17 cellular contexts compared by ENCODE assay signal in genomic region chr2:52084760-52085159, GRCh38.
"Had no signal": no experiment of that assay in that cellular context is flagged by ENCODE, and none has a peak within 500 bp of the region (broad histone marks: within the 10 kb centered on the region; RNA-seq: fewer than 3 reads in every experiment).

No MANE protein-coding gene starts in this region.

- H3K27me3 ChIP-seq: colonic mucosa, gastroesophageal sphincter, heart left ventricle, left lung, vagina had no signal

- H3K27ac ChIP-seq: colonic mucosa, gastroesophageal sphincter, heart left ventricle, left lung, vagina had no signal

- H3K9me3 Mint-ChIP-seq: activated T-helper 17 cell treated with anti-CD3 and anti-CD28 coated beads, Interleukin-2, amount 50 U/mL, for 72 hours; brain; neural crest cell; stimulated activated naive CD8-positive, alpha-beta T cell treated with anti-CD3 and anti-CD28 coated beads, Interleukin-15, amount 100 ng/mL, for 72 hours had no signal

- ATAC-seq: activated T-helper 17 cell treated with anti-CD3 and anti-CD28 coated beads, Interleukin-2, amount 50 U/mL, for 72 hours; gastroesophageal sphincter; heart left ventricle; left lung; stimulated activated naive CD8-positive, alpha-beta T cell treated with anti-CD3 and anti-CD28 coated beads, Interleukin-15, amount 100 ng/mL, for 72 hours had no signal

- FAIRE-seq: TTC549 had no signal

- H3K36me3 ChIP-seq: colonic mucosa, gastroesophageal sphincter, heart left ventricle, left lung, vagina had no signal

- H3K4me3 Mint-ChIP-seq: activated naive CD8-positive, alpha-beta T cell treated with anti-CD3 and anti-CD28 coated beads, Interleukin-2, amount 10 ng/mL, durations not matched to agents 7 days and 5 days; activated T-helper 17 cell treated with anti-CD3 and anti-CD28 coated beads, Interleukin-2, amount 50 U/mL, for 72 hours; brain; neural crest cell; stimulated activated naive CD8-positive, alpha-beta T cell treated with anti-CD3 and anti-CD28 coated beads, Interleukin-15, amount 100 ng/mL, for 72 hours had no signal

- H3K4me1 ChIP-seq: colonic mucosa, gastroesophageal sphincter, heart left ventricle, left lung, vagina had no signal

- H3K36me3 Mint-ChIP-seq: activated naive CD8-positive, alpha-beta T cell treated with anti-CD3 and anti-CD28 coated beads, Interleukin-2, amount 10 ng/mL, durations not matched to agents 7 days and 5 days; brain had no signal

- DNase-seq: activated CD4-positive, alpha-beta T cell treated with anti-CD3 and anti-CD28 coated beads, Interleukin-2, amount 50 U/mL, for 48 hours; activated naive CD4-positive, alpha-beta T cell; activated naive CD8-positive, alpha-beta T cell treated with anti-CD3 and anti-CD28 coated beads, Interleukin-2, amount 10 ng/mL, durations not matched to agents 7 days and 5 days; caudate nucleus; colonic mucosa; heart left ventricle; left lung; mammary epithelial cell; stimulated activated naive CD8-positive, alpha-beta T cell treated with anti-CD3 and anti-CD28 coated beads, Interleukin-15, amount 100 ng/mL, for 72 hours; trophoblast cell had no signal

- H3K4me3 ChIP-seq: colonic mucosa, gastroesophageal sphincter, heart left ventricle, left lung, vagina had no signal

- H3K27me3 Mint-ChIP-seq: activated naive CD8-positive, alpha-beta T cell treated with anti-CD3 and anti-CD28 coated beads, Interleukin-2, amount 10 ng/mL, durations not matched to agents 7 days and 5 days; activated T-helper 17 cell treated with anti-CD3 and anti-CD28 coated beads, Interleukin-2, amount 50 U/mL, for 72 hours; brain; progenitor cell of endocrine pancreas; stimulated activated naive CD8-positive, alpha-beta T cell treated with anti-CD3 and anti-CD28 coated beads, Interleukin-15, amount 100 ng/mL, for 72 hours had no signal

- H3K27ac Mint-ChIP-seq: activated naive CD8-positive, alpha-beta T cell treated with anti-CD3 and anti-CD28 coated beads, Interleukin-2, amount 10 ng/mL, durations not matched to agents 7 days and 5 days; activated T-helper 17 cell treated with anti-CD3 and anti-CD28 coated beads, Interleukin-2, amount 50 U/mL, for 72 hours; brain; progenitor cell of endocrine pancreas; stimulated activated naive CD8-positive, alpha-beta T cell treated with anti-CD3 and anti-CD28 coated beads, Interleukin-15, amount 100 ng/mL, for 72 hours had no signal

- H3K4me1 Mint-ChIP-seq: activated naive CD8-positive, alpha-beta T cell treated with anti-CD3 and anti-CD28 coated beads, Interleukin-2, amount 10 ng/mL, durations not matched to agents 7 days and 5 days; activated T-helper 17 cell treated with anti-CD3 and anti-CD28 coated beads, Interleukin-2, amount 50 U/mL, for 72 hours; neural crest cell; stimulated activated naive CD8-positive, alpha-beta T cell treated with anti-CD3 and anti-CD28 coated beads, Interleukin-15, amount 100 ng/mL, for 72 hours had no signal

- H3K9me3 ChIP-seq: colonic mucosa, gastroesophageal sphincter, heart left ventricle, left lung, vagina had no signal
